In genomic region chr21:14522689-14523088, GRCh38 we compare ENCODE assay signal across 1 cellular context.
TF ChIP-seq lines count a peak whose summit lies in the region.

No MANE protein-coding gene starts in this region.

TF ChIP-seq in GM12878, 131 proteins besides CTCF, POLR2A, EP300 and RAD21 (continued from another document):
- TF ChIP-seq MLLT1 (IDR thresholded peaks at IDR 0.05) (no peak), CBX3 (IDR thresholded peaks at IDR 0.05; ENCODE audit: borderline replicate concordance, low read depth) (no peak), IKZF1 (conservative IDR thresholded peaks at IDR 0.05) (no peak), MTA3 (IDR thresholded peaks at IDR 0.05; ENCODE audit: borderline replicate concordance, low read length) (no peak)
- TF ChIP-seq, protein P1, sequence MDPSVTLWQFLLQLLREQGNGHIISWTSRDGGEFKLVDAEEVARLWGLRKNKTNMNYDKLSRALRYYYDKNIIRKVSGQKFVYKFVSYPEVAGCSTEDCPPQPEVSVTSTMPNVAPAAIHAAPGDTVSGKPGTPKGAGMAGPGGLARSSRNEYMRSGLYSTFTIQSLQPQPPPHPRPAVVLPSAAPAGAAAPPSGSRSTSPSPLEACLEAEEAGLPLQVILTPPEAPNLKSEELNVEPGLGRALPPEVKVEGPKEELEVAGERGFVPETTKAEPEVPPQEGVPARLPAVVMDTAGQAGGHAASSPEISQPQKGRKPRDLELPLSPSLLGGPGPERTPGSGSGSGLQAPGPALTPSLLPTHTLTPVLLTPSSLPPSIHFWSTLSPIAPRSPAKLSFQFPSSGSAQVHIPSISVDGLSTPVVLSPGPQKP (IDR thresholded peaks at IDR 0.05; ENCODE audit: low read depth, low read length) = no peak
